8 cellular contexts compared by ENCODE assay signal in the genomic region with DNA sequence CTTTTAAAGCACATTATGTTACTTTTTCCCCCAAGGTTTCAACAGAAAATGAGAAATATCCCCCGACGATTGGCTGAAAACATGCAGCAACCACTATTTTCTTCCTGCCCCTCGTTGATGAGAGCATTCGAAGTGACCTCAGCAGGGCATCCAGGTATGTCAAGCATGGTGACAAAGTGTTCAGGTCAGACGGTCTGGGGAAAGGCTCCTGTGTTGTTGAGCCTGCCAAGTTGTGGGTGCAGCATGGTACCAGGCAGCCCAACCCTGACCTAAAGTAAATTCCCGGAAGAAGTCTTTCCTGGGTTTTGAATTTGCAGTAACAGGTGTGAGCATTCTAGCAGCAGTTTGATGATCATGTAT. TPM values are rescaled to one million over a fixed set of nuclear protein-coding genes. Genes with fewer than 3 reads are reported as not detected.
DNase-seq lines count a peak whose midpoint lies in the region; ATAC-seq lines count a peak whose summit lies in the region.

No MANE protein-coding gene starts in this region.

- H3K27me3 ChIP-seq in right cardiac atrium (ENCODE audit: control insufficient read depth, insufficient read depth) = no peaks in the 10 kb centered on the region

- DNase-seq in activated CD4-positive, alpha-beta T cell treated with anti-CD3 and anti-CD28 coated beads for 4 hours = peak; percentile 7 to 11
- no peak for DNase-seq in activated CD4-positive, alpha-beta T cell treated with anti-CD3 and anti-CD28 coated beads for 1 hour
- peak; percentile 14 for DNase-seq in activated T-helper 2 cell treated with anti-CD3 and anti-CD28 coated beads, Interferon-gamma antibody, Interleukin-2, Interleukin-4, amounts not matched to agents 10 μg/mL and 5 μg/mL and 100 μg/mL, durations not matched to agents 14 hours and 24 hours and 36 hours (ENCODE audit: low spot score)
- DNase-seq in right cardiac atrium = no peak
- DNase-seq in activated CD4-positive, CD25-positive, alpha-beta regulatory T cell treated with anti-CD3 and anti-CD28 coated beads, Interleukin-2, amount 50 U/mL, for 72 hours = no peak

- H3K4me3 Mint-ChIP-seq in activated T-helper 2 cell treated with anti-CD3 and anti-CD28 coated beads, Interferon-gamma antibody, Interleukin-2, Interleukin-4, amounts not matched to agents 10 μg/mL and 5 μg/mL and 100 μg/mL, durations not matched to agents 14 hours and 24 hours and 36 hours (ENCODE audit: low read depth) = peak overlapping the region; percentile 91

- H3K9me3 Mint-ChIP-seq in activated T-helper 2 cell treated with anti-CD3 and anti-CD28 coated beads, Interferon-gamma antibody, Interleukin-2, Interleukin-4, amounts not matched to agents 10 μg/mL and 5 μg/mL and 100 μg/mL, durations not matched to agents 14 hours and 24 hours and 36 hours = no peaks in the 10 kb centered on the region

- no peaks in the 10 kb centered on the region for H3K9me3 ChIP-seq in right cardiac atrium (ENCODE audit: control insufficient read depth, low read length)

- H3K27me3 Mint-ChIP-seq in activated T-helper 2 cell treated with anti-CD3 and anti-CD28 coated beads, Interferon-gamma antibody, Interleukin-2, Interleukin-4, amounts not matched to agents 10 μg/mL and 5 μg/mL and 100 μg/mL, durations not matched to agents 14 hours and 24 hours and 36 hours (ENCODE audit: low read depth) = peaks cover 2% of the 10 kb centered on the region

- 4% methylated on average over 6 of the region's 6 CpGs for WGBS in right cardiac atrium

- H3K4me1 ChIP-seq in right cardiac atrium (ENCODE audit: control insufficient read depth, insufficient read depth, low read length) = peaks cover 3% of the 10 kb centered on the region

- H3K27ac Mint-ChIP-seq in activated T-helper 2 cell treated with anti-CD3 and anti-CD28 coated beads, Interferon-gamma antibody, Interleukin-2, Interleukin-4, amounts not matched to agents 10 μg/mL and 5 μg/mL and 100 μg/mL, durations not matched to agents 14 hours and 24 hours and 36 hours = peak overlapping the region; percentile 94

- ATAC-seq in right cardiac atrium (peak in 1 of 2 donors; percentile 32), HG03095 (IDR thresholded peaks at IDR 0.05; ENCODE audit: unreplicated experiment) (no peak), HG02870 (IDR thresholded peaks at IDR 0.05; ENCODE audit: unreplicated experiment) (no peak)

- peaks cover 38% of the 10 kb centered on the region for H3K4me1 Mint-ChIP-seq in activated T-helper 2 cell treated with anti-CD3 and anti-CD28 coated beads, Interferon-gamma antibody, Interleukin-2, Interleukin-4, amounts not matched to agents 10 μg/mL and 5 μg/mL and 100 μg/mL, durations not matched to agents 14 hours and 24 hours and 36 hours (ENCODE audit: low read depth)

- H3K27ac ChIP-seq in right cardiac atrium (ENCODE audit: low read length) = peak overlapping the region; percentile 55
- peak overlapping the region; percentile 72 to 97 (median 92) for H3K27ac ChIP-seq in skin epidermis

- intact Hi-C loops in activated T-helper 2 cell treated with anti-CD3 and anti-CD28 coated beads, Interferon-gamma antibody, Interleukin-2, Interleukin-4, amounts not matched to agents 10 μg/mL and 5 μg/mL and 100 μg/mL, durations not matched to agents 14 hours and 24 hours and 36 hours (cut with micrococcal nuclease) = loop anchor here (5.0 kb wide), 3 partner anchors 38 to 352 kb away; partner anchors contain the start of genes MFSD11 and SRSF2
- intact Hi-C loops in right cardiac atrium (cut with DNase I) = no loop called here

- H3K4me3 ChIP-seq in right cardiac atrium (ENCODE audit: low read length) = peak overlapping the region; percentile 52
- H3K4me3 ChIP-seq in skin epidermis = peak overlapping the region; percentile 65 to 88 (median 71)

- peaks cover 56% of the 10 kb centered on the region for H3K36me3 Mint-ChIP-seq in activated T-helper 2 cell treated with anti-CD3 and anti-CD28 coated beads, Interferon-gamma antibody, Interleukin-2, Interleukin-4, amounts not matched to agents 10 μg/mL and 5 μg/mL and 100 μg/mL, durations not matched to agents 14 hours and 24 hours and 36 hours (ENCODE audit: low read depth)

RNA-seq across cellular contexts. Expression of gene SEC14L1, which starts 51.7 kb away (rescaled TPM):
- 90.5 and 92.2 TPM in 2 replicates for total RNA-seq in activated T-helper 2 cell treated with anti-CD3 and anti-CD28 coated beads, Interferon-gamma antibody, Interleukin-2, Interleukin-4, amounts not matched to agents 10 μg/mL and 5 μg/mL and 100 μg/mL, durations not matched to agents 14 hours and 24 hours and 36 hours
- 10 to 100 TPM; 47.2 to 58.4 (median 50.1) TPM for total RNA-seq in right cardiac atrium
- 39.6 TPM for polyA plus RNA-seq in right cardiac atrium

Comparison
In these comparisons a context has a peak if more than half of its experiments do, and no peak if none do; other contexts are left out.
1. DNase-seq: peak in activated CD4-positive, alpha-beta T cell treated with anti-CD3 and anti-CD28 coated beads for 4 hours (2 of 2) and activated T-helper 2 cell treated with anti-CD3 and anti-CD28 coated beads, Interferon-gamma antibody, Interleukin-2, Interleukin-4, amounts not matched to agents 10 μg/mL and 5 μg/mL and 100 μg/mL, durations not matched to agents 14 hours and 24 hours and 36 hours (single experiment); none in activated CD4-positive, alpha-beta T cell treated with anti-CD3 and anti-CD28 coated beads for 1 hour (single experiment), right cardiac atrium (0 of 3) and activated CD4-positive, CD25-positive, alpha-beta regulatory T cell treated with anti-CD3 and anti-CD28 coated beads, Interleukin-2, amount 50 U/mL, for 72 hours (single experiment).